Comparison of ENCODE assay signal across 14 cellular contexts in genomic region chr3:170709046-170709445, GRCh38.
DNase-seq lines count a peak whose midpoint lies in the region; ATAC-seq, FAIRE-seq and TF ChIP-seq lines count a peak whose summit lies in the region.
"Had no signal": no experiment of that assay in that cellular context is flagged by ENCODE, and none has a peak within 500 bp of the region (broad histone marks: within the 10 kb centered on the region; RNA-seq: fewer than 3 reads in every experiment).

No MANE protein-coding gene starts in this region.

- peak; percentile 54 for ATAC-seq in RWPE2 (ENCODE audit: low read depth)
- no peak for ATAC-seq in HepG2
- ATAC-seq in GM21717 (IDR thresholded peaks at IDR 0.05; ENCODE audit: unreplicated experiment), result no peak
- ATAC-seq: GM12878 had no signal

- no peak for FAIRE-seq in HepG2 (lab: Jason Lieb, UNC)
- FAIRE-seq: GM12878, GM19239 had no signal

- TF ChIP-seq CTCF in RWPE2 (IDR thresholded peaks at IDR 0.05; ENCODE audit: poor library complexity, severe bottlenecking) (no peak), fibroblast of lung (conservative IDR thresholded peaks at IDR 0.05 in 1 of 2, IDR thresholded peaks at IDR 0.05 in 1 of 2; ENCODE audit: low read depth in 1 of 2, low read length in 2 of 2) (no peak), HepG2 (CRISPR knock-in tag; IDR thresholded peaks at IDR 0.05) (no peak)

- WGBS in GM23248 (ENCODE audit: low coverage in 1 of 2, low lambda C conversion rate in 2 of 2, missing lambda C conversion rate in 2 of 2), 2 experiments, result 4 to 15% methylated on average over 1 of the region's 1 CpG
- 0% methylated on average over 1 of the region's 1 CpG for WGBS in HepG2 (ENCODE audit: low lambda C conversion rate)

- H3K27ac ChIP-seq in GM23248, result peak overlapping the region; percentile 62
- peak overlapping the region; percentile 69 for H3K27ac ChIP-seq in RWPE2 (ENCODE audit: poor library complexity, severe bottlenecking)
- H3K27ac ChIP-seq in fibroblast of lung (ENCODE audit: insufficient read depth, low read length), result peak overlapping the region; percentile 74
- no peak overlapping the region for H3K27ac ChIP-seq in HepG2 (ENCODE audit: extremely low read length, insufficient read depth, low read length)

- BruUV-seq in HepG2 (replicated peaks; lab: Mats Ljungman, UMichigan), result no TSS peak

- H3K36me3 ChIP-seq in GM23248 (ENCODE audit: low read depth), result no peaks in the 10 kb centered on the region
- no peaks in the 10 kb centered on the region for H3K36me3 ChIP-seq in RWPE2 (ENCODE audit: low read depth)
- no peaks in the 10 kb centered on the region for H3K36me3 ChIP-seq in fibroblast of lung (ENCODE audit: control insufficient read depth, insufficient read depth, low read length)
- H3K36me3 ChIP-seq in HepG2 (replicated peaks in 1 of 2; ENCODE audit: control insufficient read depth in 1 of 2, insufficient read depth in 2 of 2, low read length in 2 of 2), result no peaks in the 10 kb centered on the region
- H3K36me3 ChIP-seq: HAP-1 had no signal

- TF ChIP-seq EP300 in HepG2 (IDR thresholded peaks at IDR 0.05; ENCODE audit: low read depth in 2 of 2, low read length in 2 of 2) (no peak), HepG2 (CRISPR knock-in tag; IDR thresholded peaks at IDR 0.05; ENCODE audit: borderline replicate concordance) (no peak)

- H3K27me3 ChIP-seq in GM23248 (replicated peaks; ENCODE audit: insufficient read depth) (no peaks in the 10 kb centered on the region), RWPE2 (ENCODE audit: insufficient read depth, poor library complexity, severe bottlenecking) (no peaks in the 10 kb centered on the region), fibroblast of lung (ENCODE audit: control insufficient read depth, insufficient read depth, low read length) (no peaks in the 10 kb centered on the region), HepG2 (ENCODE audit: control insufficient read depth in 1 of 2, insufficient read depth in 2 of 2, low read length in 2 of 2) (no peaks in the 10 kb centered on the region)

- H2AFZ ChIP-seq in GM23248, result no peak overlapping the region
- no peak overlapping the region for H2AFZ ChIP-seq in fibroblast of lung (ENCODE audit: low read length)
- no peak overlapping the region for H2AFZ ChIP-seq in HepG2 (ENCODE audit: low read length)

- no peaks in the 10 kb centered on the region for H3K9me2 ChIP-seq in GM23248 (ENCODE audit: insufficient read depth)

- no peak for TF ChIP-seq RAD21 in HepG2 (CRISPR knock-in tag; IDR thresholded peaks at IDR 0.05)

- H3K4me3 ChIP-seq in GM23248 (no peak overlapping the region), RWPE2 (ENCODE audit: severe bottlenecking) (no peak overlapping the region), fibroblast of lung (replicated peaks in 1 of 4; ENCODE audit: control extremely low read depth in 1 of 4, insufficient read depth in 1 of 4, low read depth in 3 of 4, low read length in 4 of 4) (no peak overlapping the region), HepG2 (replicated peaks in 1 of 3; ENCODE audit: insufficient read depth in 1 of 3, low read depth in 2 of 3, low read length in 3 of 3) (no peak overlapping the region)
- H3K4me3 ChIP-seq: GM12878, HAP-1 had no signal

- no peaks in the 10 kb centered on the region for H4K20me1 ChIP-seq in GM23248 (ENCODE audit: insufficient read depth)
- no peaks in the 10 kb centered on the region for H4K20me1 ChIP-seq in fibroblast of lung (ENCODE audit: control insufficient read depth, extremely low read depth, insufficient read depth, low read length)
- no peaks in the 10 kb centered on the region for H4K20me1 ChIP-seq in HepG2 (ENCODE audit: insufficient read depth, low read length)

- H3K4me1 ChIP-seq in GM23248 (ENCODE audit: insufficient read depth) (peaks cover 63% of the 10 kb centered on the region), RWPE2 (ENCODE audit: insufficient read depth, poor library complexity, severe bottlenecking) (peaks cover 36% of the 10 kb centered on the region), fibroblast of lung (ENCODE audit: control insufficient read depth, extremely low read depth, insufficient read depth, low read length) (peaks cover 24% of the 10 kb centered on the region), HepG2 (ENCODE audit: insufficient read depth, low read length) (no peaks in the 10 kb centered on the region)

- H3K9me3 ChIP-seq in GM23248 (ENCODE audit: low read depth), result no peaks in the 10 kb centered on the region
- H3K9me3 ChIP-seq in RWPE2 (ENCODE audit: severe bottlenecking), result no peaks in the 10 kb centered on the region
- no peaks in the 10 kb centered on the region for H3K9me3 ChIP-seq in fibroblast of lung (ENCODE audit: control insufficient read depth, insufficient read depth, low read depth, low read length)
- H3K9me3 ChIP-seq in HepG2 (ENCODE audit: low read length), result no peaks in the 10 kb centered on the region

- in situ Hi-C loops in GM23248 (cut with MboI), result no loop called here
- in situ Hi-C loops in HepG2 (cut with HindIII; ENCODE audit: extremely low pct_ligation_motif_present, low pct_unique_long_range_greater_than_20kb), result no loop called here

- no peak for TF ChIP-seq POLR2A in HepG2 (IDR thresholded peaks at IDR 0.05; ENCODE audit: insufficient read depth in 1 of 2, low read depth in 2 of 2, low read length in 2 of 2)

- H3K4me2 ChIP-seq in GM23248 (ENCODE audit: unreplicated experiment), result peak overlapping the region; percentile 40
- H3K4me2 ChIP-seq in fibroblast of lung (ENCODE audit: extremely low read depth, insufficient read depth, low read length), result peak overlapping the region; percentile 52
- no peak overlapping the region for H3K4me2 ChIP-seq in HepG2 (ENCODE audit: low read depth, low read length)

- intact Hi-C loops in posterior vena cava (cut with DNase I), result no loop called here
- intact Hi-C loops in HepG2 (cut with micrococcal nuclease; ENCODE audit: unreplicated experiment), result no loop called here

- POLR2A ChIA-PET in HepG2 (lab: Yijun Ruan, JAX), result no interaction called here

- H3K9ac ChIP-seq in GM23248, result no peak overlapping the region
- no peak overlapping the region for H3K9ac ChIP-seq in fibroblast of lung (ENCODE audit: insufficient read depth, low read length)
- H3K9ac ChIP-seq in HepG2 (ENCODE audit: insufficient read depth, low read depth, low read length), result no peak overlapping the region

- DNase-seq in GM23248 (peak; percentile 98), RWPE2 (ENCODE audit: low spot score) (no peak), fibroblast of lung (ENCODE audit: low read depth in 2 of 2) (peak; percentile 72 to 95), posterior vena cava (ENCODE audit: low spot score) (peak; percentile 78), HepG2 (ENCODE audit: low spot score) (no peak), Ammon's horn (ENCODE audit: low spot score) (no peak)
- DNase-seq in activated CD4-positive, alpha-beta T cell treated with anti-CD3 and anti-CD28 coated beads, Interleukin-2, amount 50 U/mL, for 4 hours, result no peak
- DNase-seq: activated naive CD8-positive, alpha-beta T cell treated with anti-CD3 and anti-CD28 coated beads, Interleukin-2, amount 10 ng/mL, durations not matched to agents 7 days and 5 days; KG1; NCI-H2081 had no signal

- CTCF ChIA-PET in HepG2 (lab: Yijun Ruan, JAX; ENCODE audit: low intra/inter-chr PET ratio, low total read pairs), result no interaction called here

- H3K79me2 ChIP-seq in GM23248 (ENCODE audit: insufficient read depth) (no peaks in the 10 kb centered on the region), fibroblast of lung (ENCODE audit: control insufficient read depth, insufficient read depth, low read length) (no peaks in the 10 kb centered on the region), HepG2 (ENCODE audit: insufficient read depth, low read length) (no peaks in the 10 kb centered on the region)

- H3F3A ChIP-seq in GM23248 (ENCODE audit: insufficient read depth), result peaks cover 45% of the 10 kb centered on the region

TF ChIP-seq in HepG2, 621 proteins besides CTCF, POLR2A, EP300 and RAD21 (continues in another document):
- no peak for TF ChIP-seq ZBTB49 (CRISPR knock-in tag; IDR thresholded peaks at IDR 0.05; ENCODE audit: borderline replicate concordance)

Comparison
In these comparisons a context has a peak if more than half of its experiments do, and no peak if none do; other contexts are left out.
1. DNase-seq: peak in GM23248 (single experiment), fibroblast of lung (2 of 2) and posterior vena cava (single experiment); none in RWPE2 (single experiment), HepG2 (single experiment), Ammon's horn (single experiment) and activated CD4-positive, alpha-beta T cell treated with anti-CD3 and anti-CD28 coated beads, Interleukin-2, amount 50 U/mL, for 4 hours (0 of 2).